In genomic region chr4:22454216-22454838, GRCh38 we compare ENCODE assay signal across 15 cellular contexts.
A peak's percentile ranks its signal among the peaks of the same experiment; 100 is the strongest.
DNase-seq lines count a peak whose midpoint lies in the region; ATAC-seq, FAIRE-seq and TF ChIP-seq lines count a peak whose summit lies in the region.
"Had no signal": no experiment of that assay in that cellular context is flagged by ENCODE, and none has a peak within 500 bp of the region (broad histone marks: within the 10 kb centered on the region; RNA-seq: fewer than 3 reads in every experiment).

No MANE protein-coding gene starts in this region.

- BruUV-seq in HepG2 (replicated peaks; lab: Mats Ljungman, UMichigan): no TSS peak
- no TSS peak for BruUV-seq in GM12878 (replicated peaks; lab: Mats Ljungman, UMichigan)
- BruUV-seq in PC-3 (replicated peaks; lab: Mats Ljungman, UMichigan): no TSS peak

- FAIRE-seq in HepG2 (lab: Jason Lieb, UNC): peak; percentile 70
- no peak for FAIRE-seq in GM12878 (lab: Jason Lieb, UNC)
- FAIRE-seq in kidney (lab: Jason Lieb, UNC): peak; percentile 11
- FAIRE-seq: GM12891 had no signal

- H3K79me2 ChIP-seq in HepG2 (ENCODE audit: insufficient read depth, low read length) (peaks cover 2% of the 10 kb centered on the region), GM12878 (ENCODE audit: control insufficient read depth, insufficient read depth, low read length) (no peaks in the 10 kb centered on the region), PC-3 (ENCODE audit: low read length) (no peaks in the 10 kb centered on the region)

- H3K9me2 ChIP-seq in PC-3 (replicated peaks; ENCODE audit: low read length): no peaks in the 10 kb centered on the region

- TF ChIP-seq CTCF in HepG2 (CRISPR knock-in tag; IDR thresholded peaks at IDR 0.05) (no peak), right lobe of liver (IDR thresholded peaks at IDR 0.05) (no peak), GM12878 (IDR thresholded peaks at IDR 0.05 in 2 of 3, conservative IDR thresholded peaks at IDR 0.05 in 1 of 3; ENCODE audit: control insufficient read depth in 2 of 3, extremely low read depth in 1 of 3, insufficient read depth in 1 of 3, low read depth in 3 of 3, low read length in 3 of 3) (no peak), kidney (IDR thresholded peaks at IDR 0.05; ENCODE audit: borderline replicate concordance, extremely low read depth, insufficient read depth) (no peak), psoas muscle (IDR thresholded peaks at IDR 0.05) (no peak), PC-3 (conservative IDR thresholded peaks at IDR 0.05; ENCODE audit: low read depth, low read length) (no peak)

- H3K4me1 ChIP-seq in HepG2 (ENCODE audit: insufficient read depth, low read length): peaks cover 63% of the 10 kb centered on the region
- H3K4me1 ChIP-seq in right lobe of liver: no peaks in the 10 kb centered on the region
- H3K4me1 ChIP-seq in GM12878 (ENCODE audit: control insufficient read depth, insufficient read depth, low read length): no peaks in the 10 kb centered on the region
- peaks cover 2 to 6% of the 10 kb centered on the region in 2 donors for H3K4me1 ChIP-seq in kidney (ENCODE audit: control insufficient read depth in 1 of 2, insufficient read depth in 1 of 2, low read depth in 1 of 2, low read length in 2 of 2)
- H3K4me1 ChIP-seq in psoas muscle: peaks cover 34% of the 10 kb centered on the region
- peaks cover 8% of the 10 kb centered on the region for H3K4me1 ChIP-seq in PC-3 (ENCODE audit: insufficient read depth, low read length)

- H3K4me3 ChIP-seq in HepG2 (replicated peaks in 1 of 3; ENCODE audit: insufficient read depth in 1 of 3, low read depth in 2 of 3, low read length in 3 of 3) (no peak overlapping the region), right lobe of liver (no peak overlapping the region), GM12878 (no peak overlapping the region), kidney (ENCODE audit: low read length in 2 of 2) (no peak overlapping the region), psoas muscle (no peak overlapping the region), PC-3 (ENCODE audit: low read length) (no peak overlapping the region)
- H3K4me3 ChIP-seq: GM23248 had no signal

- H3K36me3 ChIP-seq in HepG2 (replicated peaks in 1 of 2; ENCODE audit: control insufficient read depth in 1 of 2, insufficient read depth in 2 of 2, low read length in 2 of 2) (peaks cover 2 to 8% of the 10 kb centered on the region in 2 experiments; a peak in 3 of 5 replicates), right lobe of liver (peaks cover 0 to 1% (median 0%) of the 10 kb centered on the region in 4 donors), GM12878 (ENCODE audit: control insufficient read depth in 2 of 2, insufficient read depth in 2 of 2, low read length in 1 of 2) (peaks cover 0 to 4% of the 10 kb centered on the region in 2 experiments; a peak in 2 of 4 replicates), kidney (ENCODE audit: control insufficient read depth in 1 of 2, insufficient read depth in 2 of 2, low read length in 2 of 2) (no peaks in the 10 kb centered on the region), psoas muscle (ENCODE audit: insufficient read depth in 1 of 2, low read depth in 1 of 2) (peaks cover 0 to 5% of the 10 kb centered on the region in 2 donors), PC-3 (ENCODE audit: low read depth, low read length) (no peaks in the 10 kb centered on the region)

- no peak for TF ChIP-seq RAD21 in HepG2 (CRISPR knock-in tag; IDR thresholded peaks at IDR 0.05)
- no peak for TF ChIP-seq RAD21 in GM12878 (IDR thresholded peaks at IDR 0.05; ENCODE audit: insufficient read depth, low read depth, low read length)

- RAD21 ChIA-PET in GM12878 (lab: Charles Lee; ENCODE audit: unreplicated experiment): interaction anchor here (0.8 to 3.7 kb wide), 6 partner anchors 10 to 153 kb away, joined by 3 to 18 read pairs (median 4); no protein-coding TSS in a partner anchor

- POLR2A ChIA-PET in HepG2 (lab: Yijun Ruan, JAX) (interaction anchor here (2.9 kb wide), 1 partner anchor 61 kb away, joined by 14 read pairs; the partner anchor contains the start of gene ADGRA3), GM12878 (lab: Charles Lee) (interaction anchor here (0.6 to 1.8 kb wide), 5 partner anchors 9 to 60 kb away, joined by 4 to 9 read pairs (median 5); no protein-coding TSS in a partner anchor), PC-3 (lab: Charles Lee; ENCODE audit: unreplicated experiment) (no interaction called here)

- CTCF ChIA-PET in HepG2 (lab: Yijun Ruan, JAX; ENCODE audit: low intra/inter-chr PET ratio, low total read pairs) (no interaction called here), GM12878 (lab: Yijun Ruan, JAX) (interaction anchor here (0.6 to 3.2 kb wide), 11 partner anchors 9 to 665 kb away, joined by 3 to 22 read pairs (median 6); no protein-coding TSS in a partner anchor), PC-3 (lab: Charles Lee) (no interaction called here)

- intact Hi-C loops in HepG2 (cut with micrococcal nuclease; ENCODE audit: unreplicated experiment) (loop anchor here (1.0 kb wide), 1 partner anchor 57 kb away; no protein-coding TSS in a partner anchor), right lobe of liver (cut with DNase I) (no loop called here), GM12878 (cut with micrococcal nuclease; ENCODE audit: unreplicated experiment) (no loop called here), kidney (cut with DNase I) (no loop called here), psoas muscle (cut with DNase I) (no loop called here), PC-3 (cut with micrococcal nuclease) (no loop called here)

- DNase-seq in HepG2 (ENCODE audit: low spot score): peak; percentile 41
- no peak for DNase-seq in right lobe of liver
- DNase-seq in GM12878 (ENCODE audit: low read depth, low spot score): no peak
- no peak for DNase-seq in kidney
- no peak for DNase-seq in psoas muscle
- DNase-seq in SKM-1 treated with dmso at 0.1 percent for 144 hours (lab: John Stamatoyannopoulos, UW; ENCODE audit: unreplicated experiment): no peak
- no peak for DNase-seq in SW480 (ENCODE audit: low spot score)
- DNase-seq in PC-3: no peak
- DNase-seq: C1 segment of cervical spinal cord; Calu3; CD4-positive, alpha-beta T cell; DMS 273 treated with DMSO at 0.1 percent for 48 hours; GM23248; H7 had no signal

- TF ChIP-seq EP300 in HepG2 (IDR thresholded peaks at IDR 0.05; ENCODE audit: low read depth in 2 of 2, low read length in 2 of 2): peak in 1 of 2 experiments; percentile 42; a peak in 2 of 4 replicates
- no peak for TF ChIP-seq EP300 in HepG2 (CRISPR knock-in tag; IDR thresholded peaks at IDR 0.05; ENCODE audit: borderline replicate concordance)
- no peak for TF ChIP-seq EP300 in GM12878 (IDR thresholded peaks at IDR 0.05; ENCODE audit: borderline replicate concordance in 1 of 2, control insufficient read depth in 1 of 2, low read depth in 2 of 2, low read length in 2 of 2)

- H3K27ac ChIP-seq in HepG2 (ENCODE audit: extremely low read length, insufficient read depth, low read length) (peak overlapping the region; percentile 84), right lobe of liver (no peak overlapping the region), GM12878 (ENCODE audit: control insufficient read depth, insufficient read depth) (no peak overlapping the region), kidney (ENCODE audit: low read depth in 2 of 2, low read length in 2 of 2) (no peak overlapping the region), psoas muscle (peak overlapping the region; percentile 37), PC-3 (ENCODE audit: low read length) (no peak overlapping the region)
- H3K27ac ChIP-seq: GM23248 had no signal

- H3K9me3 ChIP-seq in HepG2 (ENCODE audit: low read length) (no peaks in the 10 kb centered on the region), right lobe of liver (no peaks in the 10 kb centered on the region), GM12878 (replicated peaks; ENCODE audit: control insufficient read depth, insufficient read depth, low read length) (no peaks in the 10 kb centered on the region), kidney (ENCODE audit: control insufficient read depth in 1 of 2, low read length in 2 of 2) (no peaks in the 10 kb centered on the region), psoas muscle (no peaks in the 10 kb centered on the region), PC-3 (ENCODE audit: low read length) (no peaks in the 10 kb centered on the region)

- no peaks in the 10 kb centered on the region for H4K20me1 ChIP-seq in HepG2 (ENCODE audit: insufficient read depth, low read length)
- H4K20me1 ChIP-seq in GM12878 (ENCODE audit: control insufficient read depth, insufficient read depth): no peaks in the 10 kb centered on the region
- no peaks in the 10 kb centered on the region for H4K20me1 ChIP-seq in PC-3 (ENCODE audit: low read length)

- H3F3A ChIP-seq in PC-3 (ENCODE audit: low read length, unreplicated experiment): no peaks in the 10 kb centered on the region

- ATAC-seq in HepG2: peak; percentile 20; the same call in 2 of the 3 replicates
- ATAC-seq in right lobe of liver: no peak
- peak; percentile 37; the same call in 2 of the 3 replicates for ATAC-seq in GM12878
- ATAC-seq in psoas muscle: no peak
- no peak for ATAC-seq in PC-3

- no peak overlapping the region for H2AFZ ChIP-seq in HepG2 (ENCODE audit: low read length)
- no peak overlapping the region for H2AFZ ChIP-seq in GM12878 (ENCODE audit: control insufficient read depth, low read depth, low read length)
- no peak overlapping the region for H2AFZ ChIP-seq in PC-3 (ENCODE audit: low read length)
- H2AFZ ChIP-seq: GM23248 had no signal

- 68% methylated on average over 3 of the region's 3 CpGs for WGBS in HepG2 (ENCODE audit: low lambda C conversion rate)
- 93% methylated on average over 3 of the region's 3 CpGs for WGBS in right lobe of liver (ENCODE audit: insufficient coverage, low coverage, low lambda C conversion rate, missing lambda C conversion rate)
- 8% methylated on average over 3 of the region's 3 CpGs for WGBS in GM12878 (ENCODE audit: insufficient coverage, insufficient replicate concordance, low lambda C conversion rate, missing lambda C conversion rate)
- WGBS in psoas muscle, 3 donors: 90 to 95% (median 94%) methylated on average over 3 of the region's 3 CpGs

- SMC1A ChIA-PET in GM12878 (lab: Charles Lee; ENCODE audit: uncharacterized antibody, unreplicated experiment): interaction anchor here (0.7 to 5.5 kb wide), 20 partner anchors 10 to 213 kb away, joined by 3 to 33 read pairs (median 6); no protein-coding TSS in a partner anchor

- no peaks in the 10 kb centered on the region for H3K27me3 ChIP-seq in HepG2 (ENCODE audit: control insufficient read depth in 1 of 2, insufficient read depth in 2 of 2, low read length in 2 of 2)
- no peaks in the 10 kb centered on the region for H3K27me3 ChIP-seq in right lobe of liver
- H3K27me3 ChIP-seq in GM12878 (replicated peaks in 1 of 2; ENCODE audit: control insufficient read depth in 2 of 2, insufficient read depth in 2 of 2, low read length in 1 of 2): no peaks in the 10 kb centered on the region
- no peaks in the 10 kb centered on the region for H3K27me3 ChIP-seq in psoas muscle (ENCODE audit: insufficient read depth in 3 of 3, low read length in 2 of 3)
- no peaks in the 10 kb centered on the region for H3K27me3 ChIP-seq in PC-3 (ENCODE audit: low read length)

- TF ChIP-seq POLR2A in HepG2 (IDR thresholded peaks at IDR 0.05; ENCODE audit: insufficient read depth in 1 of 2, low read depth in 2 of 2, low read length in 2 of 2) (no peak), right lobe of liver (IDR thresholded peaks at IDR 0.05) (no peak), GM12878 (IDR thresholded peaks at IDR 0.05; ENCODE audit: low read depth, low read length) (no peak)

- H3K4me2 ChIP-seq in HepG2 (ENCODE audit: low read depth, low read length) (peak overlapping the region; percentile 5; the same call in 1 of the 2 replicates), GM12878 (ENCODE audit: control insufficient read depth, insufficient read depth) (no peak overlapping the region), PC-3 (ENCODE audit: low read length) (no peak overlapping the region)

- no peak overlapping the region for H3K9ac ChIP-seq in HepG2 (ENCODE audit: insufficient read depth, low read depth, low read length)
- no peak overlapping the region for H3K9ac ChIP-seq in GM12878 (ENCODE audit: control insufficient read depth, insufficient read depth, low read length)
- H3K9ac ChIP-seq in kidney (ENCODE audit: low read length in 2 of 2): no peak overlapping the region
- no peak overlapping the region for H3K9ac ChIP-seq in PC-3 (ENCODE audit: low read length)
- H3K9ac ChIP-seq: GM23248 had no signal

- in situ Hi-C loops in HepG2 (cut with HindIII; ENCODE audit: extremely low pct_ligation_motif_present, low pct_unique_long_range_greater_than_20kb): no loop called here
- in situ Hi-C loops in GM12878 (cut with MboI): no loop called here

Comparison
In these comparisons a context has a peak if more than half of its experiments do, and no peak if none do; other contexts are left out.
1. ATAC-seq: peak in HepG2 (single experiment) and GM12878 (single experiment); none in right lobe of liver (0 of 4), psoas muscle (0 of 4) and PC-3 (single experiment).
2. H3K27ac ChIP-seq: peak in HepG2 (single experiment) and psoas muscle (single experiment); none in right lobe of liver (0 of 3), GM12878 (single experiment), kidney (0 of 2) and PC-3 (single experiment).
3. Of the 75 proteins assayed by ChIP-seq in both HepG2 and GM12878: peak only in HepG2: ASH2L and MAX; only in GM12878: none; in both: none; in neither: 72; mixed calls (peak in some experiments, not most) for 1.